1 cellular context compared by ENCODE assay signal in genomic region chr19:36014029-36014924, GRCh38.
TF ChIP-seq lines count a peak whose summit lies in the region.

TSS of gene ALKBH6 (minus strand) at chr19:36014213. CDS start at chr19:36013397, 816 bp downstream.

TF ChIP-seq in K562, 482 proteins besides CTCF, POLR2A, EP300 and RAD21 (continued from another document and continues in another):
- peak; percentile 75 for TF ChIP-seq NKRF (IDR thresholded peaks at IDR 0.05; ENCODE audit: borderline replicate concordance)
- peak; percentile 64 to 82 for TF ChIP-seq E2F6 (IDR thresholded peaks at IDR 0.05; ENCODE audit: borderline replicate concordance in 1 of 2, extremely low read depth in 1 of 2, insufficient read depth in 1 of 2, insufficient read length in 1 of 2, low read depth in 1 of 2, low read length in 1 of 2, poor library complexity in 1 of 2, severe bottlenecking in 1 of 2)
- no peak for TF ChIP-seq CCAR2 (IDR thresholded peaks at IDR 0.05; ENCODE audit: low read depth, low read length)
- no peak for TF ChIP-seq XRCC4 (IDR thresholded peaks at IDR 0.05; ENCODE audit: extremely low read depth, insufficient read depth, insufficient read length)
- TF ChIP-seq ZNF695 (CRISPR knock-in tag; IDR thresholded peaks at IDR 0.05): no peak
- peak; percentile 81 for TF ChIP-seq NFYB (IDR thresholded peaks at IDR 0.05; ENCODE audit: extremely low read depth, insufficient read length)
- no peak for TF ChIP-seq PCBP2 (IDR thresholded peaks at IDR 0.05; ENCODE audit: low read depth, low read length, poor library complexity, severe bottlenecking)
- peak; percentile 79 to 82 for TF ChIP-seq NRF1 (conservative IDR thresholded peaks at IDR 0.05 in 1 of 2, IDR thresholded peaks at IDR 0.05 in 1 of 2)
- TF ChIP-seq KDM4B (IDR thresholded peaks at IDR 0.05; ENCODE audit: borderline replicate concordance in 2 of 2, low read depth in 1 of 2): no peak
- peak; percentile 67; the same call in 1 of the 2 replicates for TF ChIP-seq TFAP4 (CRISPR knock-in tag; IDR thresholded peaks at IDR 0.05; ENCODE audit: borderline replicate concordance)
- TF ChIP-seq ASH1L (IDR thresholded peaks at IDR 0.05; ENCODE audit: borderline replicate concordance, low read depth, partially characterized antibody): peak; percentile 95
- peak in 2 of 3 experiments; percentile 37 to 87 for TF ChIP-seq YY1 (IDR thresholded peaks at IDR 0.05; ENCODE audit: borderline replicate concordance in 1 of 3, control insufficient read depth in 1 of 3, extremely low read depth in 1 of 3, insufficient read depth in 3 of 3, insufficient read length in 1 of 3, insufficient replicate concordance in 2 of 3, low read depth in 1 of 3, low read length in 2 of 3)
- peak; percentile 92 for TF ChIP-seq NEUROD1 (IDR thresholded peaks at IDR 0.05; ENCODE audit: borderline replicate concordance, low read depth, low read length, partially characterized antibody)
- peak; percentile 14 for TF ChIP-seq POLR2AphosphoS5 (IDR thresholded peaks at IDR 0.05; ENCODE audit: control insufficient read depth, insufficient read depth, low read depth, low read length)
- TF ChIP-seq PHF20 (IDR thresholded peaks at IDR 0.05; ENCODE audit: partially characterized antibody): peak; percentile 88
- peak; percentile 82 for TF ChIP-seq SP2 (IDR thresholded peaks at IDR 0.05; ENCODE audit: extremely low read depth, low read depth, low read length, poor library complexity, severe bottlenecking)
- TF ChIP-seq MAFK (IDR thresholded peaks at IDR 0.05; ENCODE audit: low read length): no peak
- TF ChIP-seq L3MBTL2 (IDR thresholded peaks at IDR 0.05): peak; percentile 55; the same call in 1 of the 2 replicates
- 0 out of 2 replicates have a peak, but pooled peaks have one; percentile 25 for TF ChIP-seq LEF1 (IDR thresholded peaks at IDR 0.05)
- TF ChIP-seq ZBTB26 (CRISPR knock-in tag; IDR thresholded peaks at IDR 0.05): 0 out of 2 replicates have a peak, but pooled peaks have one; percentile 40
- TF ChIP-seq ZNF398 (CRISPR knock-in tag; IDR thresholded peaks at IDR 0.05): no peak
- 0 out of 2 replicates have a peak, but pooled peaks have one; percentile 12 for TF ChIP-seq ATF1 (CRISPR knock-in tag; IDR thresholded peaks at IDR 0.05)
- peak; percentile 94 for TF ChIP-seq ATF1 (tag; IDR thresholded peaks at IDR 0.05)
- TF ChIP-seq MEIS2 (IDR thresholded peaks at IDR 0.05; ENCODE audit: partially characterized antibody): peak; percentile 71
- no peak for TF ChIP-seq PATZ1 (CRISPR knock-in tag; IDR thresholded peaks at IDR 0.05; ENCODE audit: borderline replicate concordance)
- no peak for TF ChIP-seq TEAD1 (CRISPR knock-in tag; IDR thresholded peaks at IDR 0.05)
- TF ChIP-seq THAP12 (CRISPR knock-in tag; IDR thresholded peaks at IDR 0.05): peak; percentile 61; the same call in 1 of the 2 replicates
- TF ChIP-seq NFIC (IDR thresholded peaks at IDR 0.05): no peak
- peak; percentile 91 for TF ChIP-seq RBM25 (IDR thresholded peaks at IDR 0.05; ENCODE audit: low read depth, low read length, severe bottlenecking)
- peak; percentile 95 for TF ChIP-seq EGR1 (conservative IDR thresholded peaks at IDR 0.05)
- peak; percentile 57; the same call in 1 of the 2 replicates for TF ChIP-seq ZBTB7A (IDR thresholded peaks at IDR 0.05; ENCODE audit: borderline replicate concordance, control insufficient read depth, low read depth, low read length)
- TF ChIP-seq TAF7 (tag; IDR thresholded peaks at IDR 0.05): peak; percentile 73
- TF ChIP-seq SIN3A (IDR thresholded peaks at IDR 0.05; ENCODE audit: borderline replicate concordance in 2 of 2, control insufficient read depth in 1 of 2, low read depth in 2 of 2, low read length in 2 of 2): peak; percentile 60 to 76; a peak in 2 of 4 replicates
- TF ChIP-seq NFIX (CRISPR knock-in tag; IDR thresholded peaks at IDR 0.05; ENCODE audit: low read depth): no peak
- peak; percentile 72 for TF ChIP-seq TAF9B (IDR thresholded peaks at IDR 0.05; ENCODE audit: partially characterized antibody)
- TF ChIP-seq ZBTB34 (CRISPR knock-in tag; IDR thresholded peaks at IDR 0.05): no peak
- no peak for TF ChIP-seq ZNF146 (CRISPR knock-in tag; IDR thresholded peaks at IDR 0.05; ENCODE audit: unreplicated experiment)
- TF ChIP-seq JUN (IDR thresholded peaks at IDR 0.05; ENCODE audit: borderline replicate concordance, low read depth, low read length): no peak
- no peak for TF ChIP-seq JUN (CRISPR knock-in tag; IDR thresholded peaks at IDR 0.05; ENCODE audit: borderline replicate concordance)
- TF ChIP-seq BCOR (IDR thresholded peaks at IDR 0.05): no peak
- no peak for TF ChIP-seq GTF2E2 (tag; IDR thresholded peaks at IDR 0.05)
- peak; percentile 78 for TF ChIP-seq HMGN3 (IDR thresholded peaks at IDR 0.05; ENCODE audit: borderline replicate concordance, extremely low read depth, insufficient read length, low read depth, low read length)
- TF ChIP-seq HOXB6 (CRISPR knock-in tag; IDR thresholded peaks at IDR 0.05; ENCODE audit: borderline replicate concordance): no peak
- TF ChIP-seq RFX5 (IDR thresholded peaks at IDR 0.05; ENCODE audit: low read depth, low read length): no peak
- TF ChIP-seq ZNF707 (CRISPR knock-in tag; conservative IDR thresholded peaks at IDR 0.05): no peak
- TF ChIP-seq XRCC5 (IDR thresholded peaks at IDR 0.05; ENCODE audit: low read depth, low read length): no peak
- no peak for TF ChIP-seq RUNX1 (IDR thresholded peaks at IDR 0.05; ENCODE audit: low read depth)
- TF ChIP-seq GABPA (tag; conservative IDR thresholded peaks at IDR 0.05; ENCODE audit: low read depth): peak; percentile 76
- TF ChIP-seq E2F5 (CRISPR knock-in tag; IDR thresholded peaks at IDR 0.05): no peak
- peak; percentile 52; the same call in 1 of the 2 replicates for TF ChIP-seq CTBP1 (IDR thresholded peaks at IDR 0.05; ENCODE audit: borderline replicate concordance)
- peak in 1 of 2 experiments; percentile 87; a peak in 2 of 4 replicates for TF ChIP-seq HDAC1 (IDR thresholded peaks at IDR 0.05)
- TF ChIP-seq SAFB (IDR thresholded peaks at IDR 0.05; ENCODE audit: borderline replicate concordance, low read depth, low read length): peak; percentile 73; the same call in 1 of the 2 replicates
- TF ChIP-seq TCF7 (IDR thresholded peaks at IDR 0.05; ENCODE audit: borderline replicate concordance): no peak
- TF ChIP-seq ZFP30 (CRISPR knock-in tag; IDR thresholded peaks at IDR 0.05; ENCODE audit: borderline replicate concordance): no peak
